8 cellular contexts compared by ENCODE assay signal in genomic region chr22:18078329-18079041, GRCh38. TPM values are rescaled to one million over a fixed set of nuclear protein-coding genes. Genes with fewer than 3 reads are reported as not detected.
DNase-seq lines count a peak whose midpoint lies in the region; ATAC-seq and TF ChIP-seq lines count a peak whose summit lies in the region.

No MANE protein-coding gene starts in this region.

- H3K27ac ChIP-seq in colonic mucosa, result peak overlapping the region; percentile 84
- peak overlapping the region; percentile 86 for H3K27ac ChIP-seq in lower lobe of right lung

- H3K36me3 ChIP-seq in colonic mucosa (peaks cover 8% of the 10 kb centered on the region), lower lobe of right lung (peaks cover 42% of the 10 kb centered on the region)

- H3K4me1 Mint-ChIP-seq in stimulated activated naive CD8-positive, alpha-beta T cell treated with anti-CD3 and anti-CD28 coated beads, Interleukin-15, amount 100 ng/mL, for 72 hours, result peaks cover 62% of the 10 kb centered on the region

- DNase-seq in SIG-M5 treated with dmso at 0.1 percent for 504 hours (lab: John Stamatoyannopoulos, UW; ENCODE audit: unreplicated experiment) (peak; percentile 39), SIG-M5 (lab: John Stamatoyannopoulos, UW) (no peak), HK-2 (ENCODE audit: unreplicated experiment) (peak; percentile 68), UCSD-AML1 (lab: John Stamatoyannopoulos, UW; ENCODE audit: unreplicated experiment) (peak; percentile 51), colonic mucosa (peak; percentile 70), lower lobe of right lung (peak; percentile 70), SK-N-DZ (ENCODE audit: low spot score) (no peak)
- peak; percentile 27 to 56 for DNase-seq in stimulated activated naive CD8-positive, alpha-beta T cell treated with anti-CD3 and anti-CD28 coated beads, Interleukin-15, amount 100 ng/mL, for 72 hours

- no peaks in the 10 kb centered on the region for H3K9me3 ChIP-seq in colonic mucosa
- no peaks in the 10 kb centered on the region for H3K9me3 ChIP-seq in lower lobe of right lung

- H3K4me3 Mint-ChIP-seq in stimulated activated naive CD8-positive, alpha-beta T cell treated with anti-CD3 and anti-CD28 coated beads, Interleukin-15, amount 100 ng/mL, for 72 hours, result peak overlapping the region; percentile 97 to 100

- peaks cover 0 to 7% of the 10 kb centered on the region in 2 donors for H3K9me3 Mint-ChIP-seq in stimulated activated naive CD8-positive, alpha-beta T cell treated with anti-CD3 and anti-CD28 coated beads, Interleukin-15, amount 100 ng/mL, for 72 hours

- H3K4me1 ChIP-seq in colonic mucosa, result peaks cover 14% of the 10 kb centered on the region
- H3K4me1 ChIP-seq in lower lobe of right lung, result peaks cover 24% of the 10 kb centered on the region

- H3K9ac ChIP-seq in colonic mucosa (ENCODE audit: low read depth in 2 of 2, low read length in 2 of 2), result peak overlapping the region; percentile 91 to 97

- H3K27me3 Mint-ChIP-seq in stimulated activated naive CD8-positive, alpha-beta T cell treated with anti-CD3 and anti-CD28 coated beads, Interleukin-15, amount 100 ng/mL, for 72 hours, result no peaks in the 10 kb centered on the region

- intact Hi-C loops in colonic mucosa (cut with DNase I), result loop anchor here (5.0 to 10.0 kb wide), 3 partner anchors 69 to 334 kb away; no protein-coding TSS in a partner anchor
- intact Hi-C loops in lower lobe of right lung (cut with DNase I), result no loop called here

- ATAC-seq in lower lobe of right lung, result peak; percentile 67
- ATAC-seq in stimulated activated naive CD8-positive, alpha-beta T cell treated with anti-CD3 and anti-CD28 coated beads, Interleukin-15, amount 100 ng/mL, for 72 hours, result peak; percentile 55

- peak overlapping the region; percentile 99 for H3K27ac Mint-ChIP-seq in stimulated activated naive CD8-positive, alpha-beta T cell treated with anti-CD3 and anti-CD28 coated beads, Interleukin-15, amount 100 ng/mL, for 72 hours

- H3K27me3 ChIP-seq in colonic mucosa, result no peaks in the 10 kb centered on the region
- no peaks in the 10 kb centered on the region for H3K27me3 ChIP-seq in lower lobe of right lung (ENCODE audit: low read depth)

- H3K4me3 ChIP-seq in colonic mucosa (peak overlapping the region; percentile 93), lower lobe of right lung (peak overlapping the region; percentile 99)

- TF ChIP-seq CTCF in colonic mucosa (IDR thresholded peaks at IDR 0.05) (no peak), lower lobe of right lung (IDR thresholded peaks at IDR 0.05) (no peak)

RNA-seq across cellular contexts. Expression of gene PEX26, which starts 0.7 kb away (rescaled TPM):
- total RNA-seq in colonic mucosa (100 to 1,000 TPM in 1 of 2 donors, 10 to 100 TPM in 1; 86.7 to 128 TPM), lower lobe of right lung (31.5 TPM)
- 40.1 and 43.1 TPM in 2 replicates for polyA plus RNA-seq in SK-N-DZ (2014; cell fraction: cytosol; rRNA removed)
- 18.4 and 22.3 TPM in 2 replicates for polyA plus RNA-seq in SK-N-DZ (2014; cell fraction: nucleus; rRNA removed)

RNA-seq across cellular contexts. Expression of gene TUBA8, which starts 32.1 kb away (rescaled TPM):
- total RNA-seq in colonic mucosa (1 to 10 TPM; 1.6 TPM), lower lobe of right lung (1.3 TPM)
- polyA plus RNA-seq in SK-N-DZ (2014; cell fraction: cytosol; rRNA removed), result 3.8 and 4.5 TPM in 2 replicates
- polyA plus RNA-seq in SK-N-DZ (2014; cell fraction: nucleus; rRNA removed), result 0.67 and 1.2 TPM in 2 replicates

RNA-seq across cellular contexts. Expression of gene MICAL3, which starts 54.1 kb away (rescaled TPM):
- total RNA-seq in colonic mucosa (10 to 100 TPM; 72.5 to 84.5 TPM), lower lobe of right lung (23.5 TPM)
- polyA plus RNA-seq in SK-N-DZ (2014; cell fraction: cytosol; rRNA removed), result 13.9 and 17.8 TPM in 2 replicates
- 12.3 and 33.7 TPM in 2 replicates for polyA plus RNA-seq in SK-N-DZ (2014; cell fraction: nucleus; rRNA removed)

Comparison
In these comparisons a context has a peak if more than half of its experiments do, and no peak if none do; other contexts are left out.
1. DNase-seq: peak in SIG-M5 treated with dmso at 0.1 percent for 504 hours (single experiment), HK-2 (single experiment), UCSD-AML1 (single experiment), colonic mucosa (single experiment), lower lobe of right lung (single experiment) and stimulated activated naive CD8-positive, alpha-beta T cell treated with anti-CD3 and anti-CD28 coated beads, Interleukin-15, amount 100 ng/mL, for 72 hours (2 of 2); none in SIG-M5 (single experiment) and SK-N-DZ (single experiment).